In genomic region chr11:77873345-77873744, GRCh38 we compare ENCODE assay signal across 28 cellular contexts.
"Had no signal": no experiment of that assay in that cellular context is flagged by ENCODE, and none has a peak within 500 bp of the region (broad histone marks: within the 10 kb centered on the region; RNA-seq: fewer than 3 reads in every experiment).

No MANE protein-coding gene starts in this region.

- H3K79me2 ChIP-seq: parathyroid adenoma had no signal

- H3K4me2 ChIP-seq: neural progenitor cell, smooth muscle cell had no signal

- H2AFZ ChIP-seq: neural progenitor cell, parathyroid adenoma had no signal

- ATAC-seq: natural killer cell; psoas muscle; right cardiac atrium; sciatic nerve; stimulated activated memory B cell treated with anti-CD40 and anti-IgM and Interleukin-4, amounts not matched to agents 10 μg/mL and 1 μg/mL and 100 μg/mL, for 72 hours; stimulated activated naive CD8-positive, alpha-beta T cell treated with anti-CD3 and anti-CD28 coated beads, Interleukin-15, amount 100 ng/mL, for 72 hours; stimulated activated naive CD8-positive, alpha-beta T cell treated with anti-CD3 and anti-CD28 coated beads, Interleukin-15, Interleukin-2, amounts not matched to agents 100 U/mL and 50 U/mL, for 24 hours; upper lobe of right lung had no signal

- H3K36me3 ChIP-seq: neural progenitor cell, uterus had no signal

- H3K27ac ChIP-seq: neural progenitor cell, ovary, parathyroid adenoma, psoas muscle, skin epidermis, spleen, suprapubic skin, testis, tibial artery, transverse colon, upper lobe of right lung, uterus had no signal

- H3K4me3 ChIP-seq: neural progenitor cell, ovary, psoas muscle, skin epidermis, smooth muscle cell, spleen, suprapubic skin, testis, tibial artery, transverse colon, upper lobe of right lung, uterus had no signal

- H3K9me3 ChIP-seq: ovary, psoas muscle, spleen, suprapubic skin, testis, tibial artery, transverse colon, upper lobe of right lung, uterus had no signal

- H3K4me1 ChIP-seq: neural progenitor cell, parathyroid adenoma, spleen, suprapubic skin, testis, transverse colon, upper lobe of right lung, uterus had no signal

- DNase-seq: natural killer cell; occipital lobe; ovary; posterior cingulate gyrus; psoas muscle; right cardiac atrium; spleen; stimulated activated CD4-positive, alpha-beta T cell treated with anti-CD3 and anti-CD28 coated beads, Interleukin-12 subunit alpha, Interleukin-12 subunit beta, amount 100 ng/mL, for 4 hours; stimulated activated CD4-positive, alpha-beta T cell treated with anti-CD3 and anti-CD28 coated beads, Interleukin-1b, Interleukin-23, amount 100 ng/mL, for 48 hours; stimulated activated CD4-positive, alpha-beta T cell treated with anti-CD3 and anti-CD28 coated beads, Interleukin-4, amount 100 ng/mL, for 1 hour; stimulated activated CD4-positive, alpha-beta T cell treated with anti-CD3 and anti-CD28 coated beads, Interleukin-4, amount 100 ng/mL, for 4 hours; stimulated activated CD8-positive, alpha-beta memory T cell treated with anti-CD3 and anti-CD28 coated beads, Interleukin-4, amount 100 ng/mL, for 48 hours; stimulated activated naive CD4-positive, alpha-beta T cell; stimulated activated naive CD8-positive, alpha-beta T cell treated with anti-CD3 and anti-CD28 coated beads, Interleukin-15, amount 100 ng/mL, for 72 hours; stimulated activated naive CD8-positive, alpha-beta T cell treated with anti-CD3 and anti-CD28 coated beads, Interleukin-15, Interleukin-2, amounts not matched to agents 100 U/mL and 50 U/mL, for 24 hours; substantia nigra; testis; tibial artery; transverse colon; upper lobe of right lung; uterus had no signal
